Comparison of ENCODE assay signal across 24 cellular contexts in genomic region chr13:28830580-28830979, GRCh38. TPM values are rescaled to one million over a fixed set of nuclear protein-coding genes. Genes with fewer than 3 reads are reported as not detected.
"Had no signal": no experiment of that assay in that cellular context is flagged by ENCODE, and none has a peak within 500 bp of the region (broad histone marks: within the 10 kb centered on the region; RNA-seq: fewer than 3 reads in every experiment).

No MANE protein-coding gene starts in this region.

- H3K4me3 ChIP-seq: SJSA1, SK-N-MC had no signal

- H3K4me1 ChIP-seq: SJSA1 had no signal

- H3K27ac ChIP-seq: KMS-11, SJSA1, SK-N-MC had no signal

- DNase-seq: IMR-90, MV-4-11, NCI-H1048, NCI-H1105, NCI-H1417, NCI-H1436 treated with DMSO at 0.1 percent for 48 hours, NCI-H1694, NCI-H187 treated with DMSO at 0.1 percent for 48 hours, NCI-H2029 treated with DMSO at 0.1 percent for 48 hours, NCI-H2171, NCI-H226, NCI-H446, NCI-H510A, NCI-H524 treated with DMSO at 0.1 percent for 48 hours, NCI-H69, NCI-H774, Right ventricle myocardium superior, RPMI8226, SIG-M5 had no signal

- H3K27me3 ChIP-seq: SJSA1 had no signal

- H3K36me3 ChIP-seq: SJSA1 had no signal

RNA-seq across cellular contexts. Expression of gene MTUS2, which starts 10.4 kb away (rescaled TPM):
- total RNA-seq: LHCN-M2, MCF 10A, SJSA1 had no signal
